In the genomic region with DNA sequence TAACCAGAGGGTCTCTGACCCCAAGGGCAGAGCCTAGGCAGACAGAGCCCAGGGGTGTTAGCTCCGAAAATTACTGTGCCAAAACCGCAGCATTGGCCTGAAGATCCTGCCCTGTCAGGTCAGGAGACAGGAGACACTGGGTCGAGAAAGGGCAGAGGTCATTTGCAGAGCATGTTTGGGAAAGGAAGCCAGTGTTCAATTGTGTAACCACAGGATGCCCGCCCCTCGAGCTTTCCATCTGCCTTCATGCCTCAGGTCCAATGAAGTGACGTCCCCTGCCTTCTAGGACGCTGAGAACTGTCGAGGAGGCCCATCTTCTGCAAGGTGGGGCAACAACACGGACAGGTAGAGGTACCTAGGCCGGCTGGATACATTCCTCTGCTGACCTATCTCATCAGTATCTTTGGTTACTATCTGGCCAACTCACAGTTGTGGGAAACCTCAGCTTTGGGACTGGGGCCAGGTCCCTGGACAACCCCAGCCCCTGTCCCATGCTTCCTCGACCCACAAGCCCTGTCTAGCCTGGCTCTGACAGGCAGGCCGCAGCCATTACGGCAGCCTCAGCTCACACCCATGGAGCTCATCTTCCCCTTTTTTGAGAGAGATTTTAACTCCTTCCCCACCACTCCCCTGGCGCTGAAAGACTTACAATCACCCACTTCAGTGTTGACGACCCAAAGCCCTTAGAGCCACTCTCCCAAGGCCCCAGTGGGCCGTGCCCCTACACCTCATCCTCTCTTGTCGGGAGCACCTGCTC, we compare ENCODE assay signal across 8 cellular contexts. TPM values are rescaled to one million over a fixed set of nuclear protein-coding genes. Genes with fewer than 3 reads are reported as not detected.
DNase-seq lines count a peak whose midpoint lies in the region; ATAC-seq and TF ChIP-seq lines count a peak whose summit lies in the region.

No MANE protein-coding gene starts in this region.

- H3K4me2 ChIP-seq in BLaER1 = peak overlapping the region; percentile 88

- peak; percentile 9 for ATAC-seq in activated T-helper 17 cell treated with anti-CD3 and anti-CD28 coated beads, Interleukin-2, amount 50 U/mL, for 72 hours (replicated peaks)
- ATAC-seq in sciatic nerve = peak; percentile 70

- H3K36me3 ChIP-seq in BLaER1 (peaks cover 56% of the 10 kb centered on the region), left ventricle myocardium inferior (peaks cover 7% of the 10 kb centered on the region)

- TF ChIP-seq CTCF in GM20000 (IDR thresholded peaks at IDR 0.05; ENCODE audit: extremely low read depth, missing control alignments) (no peak), left ventricle myocardium inferior (IDR thresholded peaks at IDR 0.05; ENCODE audit: borderline replicate concordance) (no peak)

- H3K27me3 ChIP-seq in BLaER1 (no peaks in the 10 kb centered on the region), left ventricle myocardium inferior (ENCODE audit: low read depth) (no peaks in the 10 kb centered on the region)

- H3K27ac Mint-ChIP-seq in IgD-negative memory B cell = peak overlapping the region; percentile 57 to 95 (median 94)
- peak overlapping the region; percentile 98 for H3K27ac Mint-ChIP-seq in activated T-helper 17 cell treated with anti-CD3 and anti-CD28 coated beads, Interleukin-2, amount 50 U/mL, for 72 hours

- H3K27ac ChIP-seq in BLaER1 = peak overlapping the region; percentile 92
- H3K27ac ChIP-seq in left ventricle myocardium inferior (replicated peaks) = peak overlapping the region; percentile 95

- peak overlapping the region; percentile 95 for H3K9ac ChIP-seq in BLaER1

- H3K9me3 ChIP-seq in BLaER1 (no peaks in the 10 kb centered on the region), left ventricle myocardium inferior (replicated peaks) (no peaks in the 10 kb centered on the region)

- peak; percentile 59 for DNase-seq in GM20000 (ENCODE audit: low spot score)
- peak; percentile 37 for DNase-seq in left ventricle myocardium inferior
- no peak for DNase-seq in sciatic nerve (ENCODE audit: low spot score)
- no peak for DNase-seq in foreskin melanocyte
- DNase-seq in SHP77 treated with DMSO at 0.1 percent for 48 hours (lab: John Stamatoyannopoulos, UW) = no peak

- intact Hi-C loops in left ventricle myocardium inferior (cut with micrococcal nuclease) = no loop called here
- intact Hi-C loops in sciatic nerve (cut with DNase I) = no loop called here

- peaks cover 3% of the 10 kb centered on the region for H3K36me3 Mint-ChIP-seq in IgD-negative memory B cell
- H3K36me3 Mint-ChIP-seq in activated T-helper 17 cell treated with anti-CD3 and anti-CD28 coated beads, Interleukin-2, amount 50 U/mL, for 72 hours (ENCODE audit: low read depth) = peaks cover 31% of the 10 kb centered on the region

- peaks cover 69% of the 10 kb centered on the region for H4K20me1 ChIP-seq in BLaER1

- H3K4me1 Mint-ChIP-seq in IgD-negative memory B cell = peaks cover 22 to 31% (median 23%) of the 10 kb centered on the region in 3 donors
- H3K4me1 Mint-ChIP-seq in activated T-helper 17 cell treated with anti-CD3 and anti-CD28 coated beads, Interleukin-2, amount 50 U/mL, for 72 hours = peaks cover 10% of the 10 kb centered on the region

- H3K27me3 Mint-ChIP-seq in IgD-negative memory B cell = peaks cover 2% of the 10 kb centered on the region
- no peaks in the 10 kb centered on the region for H3K27me3 Mint-ChIP-seq in activated T-helper 17 cell treated with anti-CD3 and anti-CD28 coated beads, Interleukin-2, amount 50 U/mL, for 72 hours

- peak overlapping the region; percentile 91 to 99 (median 94) for H3K4me3 Mint-ChIP-seq in IgD-negative memory B cell
- peak overlapping the region; percentile 97 for H3K4me3 Mint-ChIP-seq in activated T-helper 17 cell treated with anti-CD3 and anti-CD28 coated beads, Interleukin-2, amount 50 U/mL, for 72 hours

- peaks cover 35% of the 10 kb centered on the region for H3K4me1 ChIP-seq in BLaER1
- peaks cover 50% of the 10 kb centered on the region for H3K4me1 ChIP-seq in left ventricle myocardium inferior

- H3K9me3 Mint-ChIP-seq in IgD-negative memory B cell = no peaks in the 10 kb centered on the region
- no peaks in the 10 kb centered on the region for H3K9me3 Mint-ChIP-seq in activated T-helper 17 cell treated with anti-CD3 and anti-CD28 coated beads, Interleukin-2, amount 50 U/mL, for 72 hours

- H3K4me3 ChIP-seq in BLaER1 = peak overlapping the region; percentile 89
- H3K4me3 ChIP-seq in left ventricle myocardium inferior = peak overlapping the region; percentile 95

RNA-seq across cellular contexts. Expression of a gene that starts 1.3 kb away (rescaled TPM):
- 17.3 TPM for polyA plus RNA-seq in IgD-negative memory B cell
- 10 to 100 TPM; 43.6 to 51.4 TPM for total RNA-seq in activated T-helper 17 cell treated with anti-CD3 and anti-CD28 coated beads, Interleukin-2, amount 50 U/mL, for 72 hours
- total RNA-seq in left ventricle myocardium inferior = 64.7 TPM
- total RNA-seq in sciatic nerve = 112 TPM

RNA-seq across cellular contexts. Expression of a gene that starts 17.2 kb away (rescaled TPM):
- 18.7 TPM for polyA plus RNA-seq in IgD-negative memory B cell
- 100 to 1,000 TPM; 238 to 281 TPM for total RNA-seq in activated T-helper 17 cell treated with anti-CD3 and anti-CD28 coated beads, Interleukin-2, amount 50 U/mL, for 72 hours
- total RNA-seq in left ventricle myocardium inferior (0.44 TPM), sciatic nerve (2.5 TPM)

RNA-seq across cellular contexts. Expression of a gene that starts 20.5 kb away (rescaled TPM):
- 0.11 TPM for polyA plus RNA-seq in IgD-negative memory B cell
- not detected for total RNA-seq in activated T-helper 17 cell treated with anti-CD3 and anti-CD28 coated beads, Interleukin-2, amount 50 U/mL, for 72 hours
- total RNA-seq in left ventricle myocardium inferior (0.05 TPM), sciatic nerve (33.3 TPM)

RNA-seq across cellular contexts. Expression of a gene that starts 50.4 kb away (rescaled TPM):
- not detected for polyA plus RNA-seq in IgD-negative memory B cell
- under 1 TPM in 1 of 2 donors, not detected in 1; 0.21 TPM for total RNA-seq in activated T-helper 17 cell treated with anti-CD3 and anti-CD28 coated beads, Interleukin-2, amount 50 U/mL, for 72 hours
- total RNA-seq in left ventricle myocardium inferior = 0.60 TPM
- 0.53 TPM for total RNA-seq in sciatic nerve

Comparison
In these comparisons a context has a peak if more than half of its experiments do, and no peak if none do; other contexts are left out.
1. DNase-seq: peak in GM20000 (single experiment) and left ventricle myocardium inferior (single experiment); none in sciatic nerve (single experiment), foreskin melanocyte (single experiment) and SHP77 treated with DMSO at 0.1 percent for 48 hours (single experiment).
2. RNA of a gene that starts 17.2 kb away (total RNA-seq): 238 to 281 TPM in activated T-helper 17 cell treated with anti-CD3 and anti-CD28 coated beads, Interleukin-2, amount 50 U/mL, for 72 hours; 2.5 TPM in sciatic nerve (single experiment) and 0.44 TPM in left ventricle myocardium inferior (single experiment); every median in the first group is over 10 times any median in the second.
3. RNA of a gene that starts 20.5 kb away (total RNA-seq): 33.3 TPM in sciatic nerve (single experiment); 0.05 TPM in left ventricle myocardium inferior (single experiment) and not detected in activated T-helper 17 cell treated with anti-CD3 and anti-CD28 coated beads, Interleukin-2, amount 50 U/mL, for 72 hours; every median in the first group is over 10 times any median in the second.